32 cellular contexts compared by ENCODE assay signal in genomic region chr11:118042126-118042525, GRCh38. TPM values are rescaled to one million over a fixed set of nuclear protein-coding genes. Genes with fewer than 3 reads are reported as not detected.
DNase-seq lines count a peak whose midpoint lies in the region; ATAC-seq and TF ChIP-seq lines count a peak whose summit lies in the region.
"Had no signal": no experiment of that assay in that cellular context is flagged by ENCODE, and none has a peak within 500 bp of the region (broad histone marks: within the 10 kb centered on the region; RNA-seq: fewer than 3 reads in every experiment).

No MANE protein-coding gene starts in this region.

- no peak for TF ChIP-seq POLR2A in testis (IDR thresholded peaks at IDR 0.05)

- no peaks in the 10 kb centered on the region for H3K9me3 Mint-ChIP-seq in stimulated activated naive CD8-positive, alpha-beta T cell treated with anti-CD3 and anti-CD28 coated beads, Interleukin-15, Interleukin-2, amounts not matched to agents 100 ng/mL and 50 ng/mL, for 24 hours
- H3K9me3 Mint-ChIP-seq in activated CD4-positive, alpha-beta memory T cell treated with anti-CD3 and anti-CD28 coated beads for 36 hours: no peaks in the 10 kb centered on the region
- no peaks in the 10 kb centered on the region for H3K9me3 Mint-ChIP-seq in central memory CD8-positive, alpha-beta T cell
- no peaks in the 10 kb centered on the region for H3K9me3 Mint-ChIP-seq in stimulated activated naive CD8-positive, alpha-beta T cell treated with anti-CD3 and anti-CD28 coated beads, Interleukin-15, amount 100 ng/mL, for 72 hours
- H3K9me3 Mint-ChIP-seq: immature natural killer cell had no signal

- no peak overlapping the region for H3K27ac ChIP-seq in testis
- H3K27ac ChIP-seq: ascending aorta, cardiac muscle cell, gastroesophageal sphincter, neutrophil, prostate gland, sigmoid colon, thyroid gland, vagina had no signal

- H3K27ac Mint-ChIP-seq in stimulated activated naive CD8-positive, alpha-beta T cell treated with anti-CD3 and anti-CD28 coated beads, Interleukin-15, Interleukin-2, amounts not matched to agents 100 ng/mL and 50 ng/mL, for 24 hours: peak overlapping the region; percentile 69
- H3K27ac Mint-ChIP-seq in activated CD4-positive, alpha-beta memory T cell treated with anti-CD3 and anti-CD28 coated beads for 36 hours: peak overlapping the region; percentile 74
- peak overlapping the region; percentile 94 for H3K27ac Mint-ChIP-seq in central memory CD8-positive, alpha-beta T cell (ENCODE audit: low read depth)
- H3K27ac Mint-ChIP-seq in stimulated activated naive CD8-positive, alpha-beta T cell treated with anti-CD3 and anti-CD28 coated beads, Interleukin-15, amount 100 ng/mL, for 72 hours: peak overlapping the region in 1 of 2 donors; percentile 29

- H3K4me3 Mint-ChIP-seq in stimulated activated naive CD8-positive, alpha-beta T cell treated with anti-CD3 and anti-CD28 coated beads, Interleukin-15, Interleukin-2, amounts not matched to agents 100 ng/mL and 50 ng/mL, for 24 hours: no peak overlapping the region
- no peak overlapping the region for H3K4me3 Mint-ChIP-seq in activated CD4-positive, alpha-beta memory T cell treated with anti-CD3 and anti-CD28 coated beads for 36 hours
- peak overlapping the region; percentile 48 for H3K4me3 Mint-ChIP-seq in central memory CD8-positive, alpha-beta T cell
- peak overlapping the region; percentile 42 to 44 for H3K4me3 Mint-ChIP-seq in stimulated activated naive CD8-positive, alpha-beta T cell treated with anti-CD3 and anti-CD28 coated beads, Interleukin-15, amount 100 ng/mL, for 72 hours
- H3K4me3 Mint-ChIP-seq: immature natural killer cell had no signal

- no peak for ATAC-seq in stimulated activated naive CD8-positive, alpha-beta T cell treated with anti-CD3 and anti-CD28 coated beads, Interleukin-15, Interleukin-2, amounts not matched to agents 100 U/mL and 50 U/mL, for 24 hours
- ATAC-seq in central memory CD8-positive, alpha-beta T cell (replicated peaks; ENCODE audit: extremely low read depth, poor library complexity, severe bottlenecking): no peak
- no peak for ATAC-seq in stimulated activated naive CD8-positive, alpha-beta T cell treated with anti-CD3 and anti-CD28 coated beads, Interleukin-15, amount 100 ng/mL, for 72 hours
- ATAC-seq in HG03039 (IDR thresholded peaks at IDR 0.05; ENCODE audit: unreplicated experiment): no peak
- ATAC-seq: gastroesophageal sphincter, HCT116 had no signal

- no peaks in the 10 kb centered on the region for H3K9me3 ChIP-seq in testis
- H3K9me3 ChIP-seq: ascending aorta, gastroesophageal sphincter, neutrophil, prostate gland, sigmoid colon, thyroid gland, vagina had no signal

- H3K4me1 ChIP-seq in testis: peaks cover 2% of the 10 kb centered on the region
- H3K4me1 ChIP-seq: ascending aorta, gastroesophageal sphincter, prostate gland, sigmoid colon, thyroid gland, vagina had no signal

- no peak for DNase-seq in stimulated activated naive CD8-positive, alpha-beta T cell treated with anti-CD3 and anti-CD28 coated beads, Interleukin-15, Interleukin-2, amounts not matched to agents 100 U/mL and 50 U/mL, for 24 hours
- DNase-seq in activated CD4-positive, alpha-beta memory T cell treated with anti-CD3 and anti-CD28 coated beads for 36 hours: no peak
- no peak for DNase-seq in central memory CD8-positive, alpha-beta T cell (ENCODE audit: low spot score in 2 of 2)
- no peak for DNase-seq in stimulated activated naive CD8-positive, alpha-beta T cell treated with anti-CD3 and anti-CD28 coated beads, Interleukin-15, amount 100 ng/mL, for 72 hours
- DNase-seq in SIG-M5 (lab: John Stamatoyannopoulos, UW) (no peak), testis (no peak)
- DNase-seq: activated CD4-positive, alpha-beta T cell treated with anti-CD3 and anti-CD28 coated beads for 1 hour; activated CD8-positive, alpha-beta memory T cell treated with anti-CD3 and anti-CD28 coated beads, Interleukin-2, amount 50 U/mL, for 48 hours; C1 segment of cervical spinal cord; cortex of kidney; hypothalamus; immature natural killer cell; NCI-H146; NCI-H2107; NCI-H446; NCI-H774; sigmoid colon; stimulated activated CD4-positive, alpha-beta T cell treated with anti-CD3 and anti-CD28 coated beads, Interleukin-4, amount 100 ng/mL, for 24 hours; thyroid gland had no signal

- no peaks in the 10 kb centered on the region for H3K27me3 ChIP-seq in testis
- H3K27me3 ChIP-seq: ascending aorta, neutrophil, sigmoid colon, thyroid gland, vagina had no signal

- WGBS in testis, 2 donors: 68 to 73% methylated on average over 1 of the region's 1 CpG

- H3K36me3 Mint-ChIP-seq in stimulated activated naive CD8-positive, alpha-beta T cell treated with anti-CD3 and anti-CD28 coated beads, Interleukin-15, Interleukin-2, amounts not matched to agents 100 ng/mL and 50 ng/mL, for 24 hours (ENCODE audit: low read depth): no peaks in the 10 kb centered on the region
- no peaks in the 10 kb centered on the region for H3K36me3 Mint-ChIP-seq in activated CD4-positive, alpha-beta memory T cell treated with anti-CD3 and anti-CD28 coated beads for 36 hours
- H3K36me3 Mint-ChIP-seq in central memory CD8-positive, alpha-beta T cell (ENCODE audit: insufficient read depth): peaks cover 3% of the 10 kb centered on the region
- H3K36me3 Mint-ChIP-seq: immature natural killer cell had no signal

- intact Hi-C loops in activated CD4-positive, alpha-beta memory T cell treated with anti-CD3 and anti-CD28 coated beads for 36 hours (cut with micrococcal nuclease): no loop called here
- intact Hi-C loops in testis (cut with DNase I; ENCODE audit: low total_unique reads): no loop called here

- no peak for TF ChIP-seq CTCF in testis (IDR thresholded peaks at IDR 0.05)

- H3K4me3 ChIP-seq in testis: no peak overlapping the region
- H3K4me3 ChIP-seq: ascending aorta, cardiac muscle cell, gastroesophageal sphincter, prostate gland, sigmoid colon, thyroid gland, vagina had no signal

- no peaks in the 10 kb centered on the region for H3K27me3 Mint-ChIP-seq in stimulated activated naive CD8-positive, alpha-beta T cell treated with anti-CD3 and anti-CD28 coated beads, Interleukin-15, Interleukin-2, amounts not matched to agents 100 ng/mL and 50 ng/mL, for 24 hours
- no peaks in the 10 kb centered on the region for H3K27me3 Mint-ChIP-seq in activated CD4-positive, alpha-beta memory T cell treated with anti-CD3 and anti-CD28 coated beads for 36 hours
- H3K27me3 Mint-ChIP-seq in central memory CD8-positive, alpha-beta T cell: no peaks in the 10 kb centered on the region
- H3K27me3 Mint-ChIP-seq in stimulated activated naive CD8-positive, alpha-beta T cell treated with anti-CD3 and anti-CD28 coated beads, Interleukin-15, amount 100 ng/mL, for 72 hours: no peaks in the 10 kb centered on the region

- H3K36me3 ChIP-seq in testis (ENCODE audit: low read depth, missing control alignments): no peaks in the 10 kb centered on the region
- H3K36me3 ChIP-seq: ascending aorta, cardiac muscle cell, gastroesophageal sphincter, neutrophil, prostate gland, sigmoid colon, thyroid gland, vagina had no signal

- CTCF ChIA-PET in activated CD4-positive, alpha-beta memory T cell treated with anti-CD3 and anti-CD28 coated beads for 36 hours (lab: Charles Lee): interaction anchor here (0.6 to 3.1 kb wide), 4 partner anchors 9 to 97 kb away, joined by 3 to 12 read pairs (median 6); no protein-coding TSS in a partner anchor

- H3K4me1 Mint-ChIP-seq in stimulated activated naive CD8-positive, alpha-beta T cell treated with anti-CD3 and anti-CD28 coated beads, Interleukin-15, Interleukin-2, amounts not matched to agents 100 ng/mL and 50 ng/mL, for 24 hours (ENCODE audit: low read depth): peaks cover 60% of the 10 kb centered on the region
- peaks cover 70% of the 10 kb centered on the region for H3K4me1 Mint-ChIP-seq in activated CD4-positive, alpha-beta memory T cell treated with anti-CD3 and anti-CD28 coated beads for 36 hours (ENCODE audit: low read depth)
- peaks cover 66% of the 10 kb centered on the region for H3K4me1 Mint-ChIP-seq in central memory CD8-positive, alpha-beta T cell
- peaks cover 68% of the 10 kb centered on the region for H3K4me1 Mint-ChIP-seq in stimulated activated naive CD8-positive, alpha-beta T cell treated with anti-CD3 and anti-CD28 coated beads, Interleukin-15, amount 100 ng/mL, for 72 hours

- POLR2A ChIA-PET in activated CD4-positive, alpha-beta memory T cell treated with anti-CD3 and anti-CD28 coated beads for 36 hours (lab: Charles Lee): interaction anchor here (0.7 to 1.6 kb wide), 4 partner anchors 28 to 55 kb away, joined by 3 to 5 read pairs (median 4); no protein-coding TSS in a partner anchor

RNA-seq across cellular contexts. Expression of gene TMPRSS4, which starts 34.8 kb away (rescaled TPM):
- not detected for total RNA-seq in activated CD4-positive, alpha-beta memory T cell treated with anti-CD3 and anti-CD28 coated beads for 36 hours
- 1 to 10 TPM; 1.2 to 1.3 TPM for total RNA-seq in testis
- 4.3 TPM for polyA plus RNA-seq in testis (ENCODE audit: insufficient read depth, low read depth, low replicate concordance)
- total RNA-seq: ascending aorta; cardiac muscle cell; Daoy; RPMI7951; SK-MEL-5; T-helper 1 cell treated with Interleukin-12 subunit alpha and Interleukin-12 subunit beta and Interleukin-4 antibody, amounts not matched to agents 30 ng/mL and 1 ng/mL, for 36 hours had no signal
- polyA plus RNA-seq: cardiac muscle cell, immature natural killer cell had no signal

RNA-seq across cellular contexts. Expression of gene SMIM35, which starts 44.6 kb away (rescaled TPM):
- under 1 TPM; 0.22 to 0.40 TPM for total RNA-seq in activated CD4-positive, alpha-beta memory T cell treated with anti-CD3 and anti-CD28 coated beads for 36 hours
- under 1 TPM in 1 of 2 donors, not detected in 1; 0.19 TPM for total RNA-seq in testis
- 0.17 TPM for polyA plus RNA-seq in testis (ENCODE audit: insufficient read depth, low read depth, low replicate concordance)
- total RNA-seq: ascending aorta, cardiac muscle cell, Daoy, RPMI7951, sigmoid colon, SK-MEL-5, thyroid gland, vagina had no signal
- polyA plus RNA-seq: cardiac muscle cell had no signal

RNA-seq across cellular contexts. Expression of gene IL10RA, which starts 55.9 kb away (rescaled TPM):
- 100 to 1,000 TPM; 114 to 117 TPM for total RNA-seq in activated CD4-positive, alpha-beta memory T cell treated with anti-CD3 and anti-CD28 coated beads for 36 hours
- total RNA-seq in testis: 1 to 10 TPM; 3.6 to 7.6 TPM
- polyA plus RNA-seq in testis (ENCODE audit: insufficient read depth, low read depth, low replicate concordance): 12.8 TPM
- total RNA-seq: cardiac muscle cell, SK-MEL-5 had no signal
- polyA plus RNA-seq: cardiac muscle cell had no signal

Comparison
In these comparisons a context has a peak if more than half of its experiments do, and no peak if none do; other contexts are left out.
1. H3K4me3 Mint-ChIP-seq: peak in central memory CD8-positive, alpha-beta T cell (single experiment) and stimulated activated naive CD8-positive, alpha-beta T cell treated with anti-CD3 and anti-CD28 coated beads, Interleukin-15, amount 100 ng/mL, for 72 hours (2 of 2); none in stimulated activated naive CD8-positive, alpha-beta T cell treated with anti-CD3 and anti-CD28 coated beads, Interleukin-15, Interleukin-2, amounts not matched to agents 100 ng/mL and 50 ng/mL, for 24 hours (single experiment) and activated CD4-positive, alpha-beta memory T cell treated with anti-CD3 and anti-CD28 coated beads for 36 hours (single experiment).
2. RNA of gene IL10RA, which starts 55.9 kb away (total RNA-seq): 114 to 117 TPM in activated CD4-positive, alpha-beta memory T cell treated with anti-CD3 and anti-CD28 coated beads for 36 hours; 3.6 to 7.6 TPM in testis; every median in the first group is over 10 times any median in the second.